In genomic region chr11:125441648-125442410, GRCh38 we compare ENCODE assay signal across 22 cellular contexts. TPM values are rescaled to one million over a fixed set of nuclear protein-coding genes. Genes with fewer than 3 reads are reported as not detected.
DNase-seq lines count a peak whose midpoint lies in the region; ATAC-seq, FAIRE-seq and TF ChIP-seq lines count a peak whose summit lies in the region.
"Had no signal": no experiment of that assay in that cellular context is flagged by ENCODE, and none has a peak within 500 bp of the region (broad histone marks: within the 10 kb centered on the region; RNA-seq: fewer than 3 reads in every experiment).

No MANE protein-coding gene starts in this region.

- peak; percentile 79 for ATAC-seq in K562
- ATAC-seq in effector memory CD8-positive, alpha-beta T cell (replicated peaks), result no peak
- ATAC-seq in Right ventricle myocardium superior (ENCODE audit: poor library complexity), result no peak
- ATAC-seq in GM21529 (IDR thresholded peaks at IDR 0.05; ENCODE audit: unreplicated experiment), result no peak
- ATAC-seq: activated CD8-positive, alpha-beta T cell treated with anti-CD3 and anti-CD28 coated beads, Interleukin-2, amount 10 ng/mL, durations not matched to agents 7 days and 5 days; activated naive CD4-positive, alpha-beta T cell treated with anti-CD3 and anti-CD28 coated beads, Interleukin-2, amount 50 U/mL, for 72 hours; esophagus mucosa; right cardiac atrium; stimulated activated memory B cell treated with anti-CD40 and anti-IgM and Interleukin-4, amounts not matched to agents 10 μg/mL and 1 μg/mL and 100 μg/mL, for 72 hours had no signal

- POLR2A ChIA-PET in K562 (lab: Yijun Ruan, JAX), result no interaction called here

- DNase-seq in NCI-H1105 treated with DMSO at 0.1 percent for 48 hours (lab: John Stamatoyannopoulos, UW) (peak; percentile 44), NCI-H1105 (lab: John Stamatoyannopoulos, UW) (no peak), K562 (ENCODE audit: extremely low read depth in 1 of 4, low spot score in 3 of 4) (peak in 1 of 4 experiments; percentile 32), iPS-NIHi11 (ENCODE audit: low spot score) (peak; percentile 66), superior temporal gyrus (ENCODE audit: extremely low spot score) (peak; percentile 91), Right ventricle myocardium superior (no peak)
- no peak for DNase-seq in effector memory CD8-positive, alpha-beta T cell
- DNase-seq: 8988T; activated CD8-positive, alpha-beta T cell treated with anti-CD3 and anti-CD28 coated beads, Interleukin-2, amount 10 ng/mL, durations not matched to agents 7 days and 5 days; activated T-cell treated with anti-CD3 and anti-CD28 coated beads, Interleukin-2, amount 50 U/mL, for 48 hours; KBM-7; NCI-H2081; NCI-H524; right cardiac atrium; SHP77; trophoblast cell had no signal

- no peaks in the 10 kb centered on the region for H3K36me3 ChIP-seq in K562 (ENCODE audit: control insufficient read depth, insufficient read depth, low read length)

- peak overlapping the region; percentile 73 for H2AFZ ChIP-seq in K562 (ENCODE audit: low read depth, low read length)

- intact Hi-C loops in K562 (cut with micrococcal nuclease), result no loop called here
- intact Hi-C loops in Right ventricle myocardium superior (cut with DNase I), result no loop called here

- H3K27ac ChIP-seq in K562 (ENCODE audit: extremely low read depth, low read depth, low read length), result no peak overlapping the region
- H3K27ac ChIP-seq: BLaER1 treated with 17β-estradiol and CSF1 and Interleukin-3, amounts not matched to agents 10 nM and 100 nM; VCaP had no signal

- H3K27me3 ChIP-seq in K562 (ENCODE audit: control insufficient read depth in 2 of 2, insufficient read depth in 2 of 2, low read length in 2 of 2), result 0 out of 5 replicates have a peak, but pooled peaks cover 0 to 5% of the 10 kb centered on the region in 2 experiments
- H3K27me3 ChIP-seq: BLaER1 treated with 17β-estradiol and CSF1 and Interleukin-3, amounts not matched to agents 10 nM and 100 nM had no signal

- peaks cover 20 to 23% of the 10 kb centered on the region in 2 experiments for H3K4me1 ChIP-seq in K562 (replicated peaks in 1 of 2; ENCODE audit: control insufficient read depth in 2 of 2, insufficient read depth in 2 of 2, low read length in 2 of 2)

- H3K4me2 ChIP-seq in K562 (ENCODE audit: insufficient read depth, low read length), result peak overlapping the region; percentile 65
- H3K4me2 ChIP-seq: BLaER1 treated with 17β-estradiol and CSF1 and Interleukin-3, amounts not matched to agents 10 nM and 100 nM had no signal

- H3K4me1 Mint-ChIP-seq in effector memory CD8-positive, alpha-beta T cell (ENCODE audit: low read depth in 2 of 2), result no peaks in the 10 kb centered on the region

- no peak for TF ChIP-seq CTCF in K562 (IDR thresholded peaks at IDR 0.05 in 2 of 3, conservative IDR thresholded peaks at IDR 0.05 in 1 of 3; ENCODE audit: insufficient read depth in 2 of 3, low read depth in 1 of 3, low read length in 3 of 3)

- no peak overlapping the region for H3K4me3 Mint-ChIP-seq in effector memory CD8-positive, alpha-beta T cell
- H3K4me3 Mint-ChIP-seq: activated CD8-positive, alpha-beta T cell treated with anti-CD3 and anti-CD28 coated beads, Interleukin-2, amount 10 ng/mL, durations not matched to agents 7 days and 5 days; stimulated activated memory B cell treated with anti-CD40 and anti-IgM and Interleukin-4, amounts not matched to agents 10 μg/mL and 1 μg/mL and 100 μg/mL, for 72 hours had no signal

- no peaks in the 10 kb centered on the region for H3K9me1 ChIP-seq in K562 (ENCODE audit: control insufficient read depth, insufficient read depth, low read length)

- TF ChIP-seq POLR2A in K562 (conservative IDR thresholded peaks at IDR 0.05), result no peak

- TF ChIP-seq RAD21 in K562 (CRISPR knock-in tag; conservative IDR thresholded peaks at IDR 0.05 in 1 of 2, IDR thresholded peaks at IDR 0.05 in 1 of 2), result no peak

- H3K79me2 ChIP-seq in K562 (ENCODE audit: control insufficient read depth, insufficient read depth, low read length), result no peaks in the 10 kb centered on the region

- no peak overlapping the region for H3K27ac Mint-ChIP-seq in effector memory CD8-positive, alpha-beta T cell
- H3K27ac Mint-ChIP-seq: activated CD8-positive, alpha-beta T cell treated with anti-CD3 and anti-CD28 coated beads, Interleukin-2, amount 10 ng/mL, durations not matched to agents 7 days and 5 days; stimulated activated memory B cell treated with anti-CD40 and anti-IgM and Interleukin-4, amounts not matched to agents 10 μg/mL and 1 μg/mL and 100 μg/mL, for 72 hours had no signal

- no peaks in the 10 kb centered on the region for H4K20me1 ChIP-seq in K562 (replicated peaks; ENCODE audit: control insufficient read depth, insufficient read depth, low read length)

- H3K9me3 ChIP-seq in K562 (replicated peaks; ENCODE audit: control insufficient read depth, insufficient read depth, low read depth, low read length), result no peaks in the 10 kb centered on the region
- H3K9me3 ChIP-seq: BLaER1 treated with 17β-estradiol and CSF1 and Interleukin-3, amounts not matched to agents 10 nM and 100 nM had no signal

- peak; percentile 76 for FAIRE-seq in K562 (lab: Jason Lieb, UNC)

- no TSS peak for BruUV-seq in K562 (replicated peaks; lab: Mats Ljungman, UMichigan)

- H3K36me3 Mint-ChIP-seq in effector memory CD8-positive, alpha-beta T cell (ENCODE audit: insufficient read depth), result no peaks in the 10 kb centered on the region
- H3K36me3 Mint-ChIP-seq: activated naive CD4-positive, alpha-beta T cell treated with anti-CD3 and anti-CD28 coated beads, Interleukin-2, amount 50 U/mL, for 72 hours; stimulated activated memory B cell treated with anti-CD40 and anti-IgM and Interleukin-4, amounts not matched to agents 10 μg/mL and 1 μg/mL and 100 μg/mL, for 72 hours had no signal

- WGBS in K562 (ENCODE audit: insufficient coverage, low coverage, missing lambda C conversion rate), result 28% methylated on average over 11 of the region's 11 CpGs

- peaks cover 54 to 57% of the 10 kb centered on the region in 2 donors for H3K27me3 Mint-ChIP-seq in effector memory CD8-positive, alpha-beta T cell

- in situ Hi-C loops in K562 (cut with MboI), result no loop called here

- H3K4me3 ChIP-seq in K562, result no peak overlapping the region
- H3K4me3 ChIP-seq: BLaER1 treated with 17β-estradiol and CSF1 and Interleukin-3, amounts not matched to agents 10 nM and 100 nM had no signal

- CTCF ChIA-PET in K562 (lab: Yijun Ruan, JAX; ENCODE audit: low intra/inter-chr PET ratio), result no interaction called here

- H3K9ac ChIP-seq in K562 (ENCODE audit: insufficient read depth in 1 of 2, low read depth in 2 of 2, low read length in 2 of 2), result no peak overlapping the region
- H3K9ac ChIP-seq: BLaER1 treated with 17β-estradiol and CSF1 and Interleukin-3, amounts not matched to agents 10 nM and 100 nM had no signal

- TF ChIP-seq EP300 in K562 (IDR thresholded peaks at IDR 0.05; ENCODE audit: low read length), result no peak

- H3K9me3 Mint-ChIP-seq in effector memory CD8-positive, alpha-beta T cell, result no peaks in the 10 kb centered on the region
- H3K9me3 Mint-ChIP-seq: activated naive CD4-positive, alpha-beta T cell treated with anti-CD3 and anti-CD28 coated beads, Interleukin-2, amount 50 U/mL, for 72 hours; stimulated activated memory B cell treated with anti-CD40 and anti-IgM and Interleukin-4, amounts not matched to agents 10 μg/mL and 1 μg/mL and 100 μg/mL, for 72 hours had no signal

TF ChIP-seq in K562, 482 proteins besides CTCF, POLR2A, EP300 and RAD21:
- TF ChIP-seq ZNF121 (CRISPR knock-in tag; conservative IDR thresholded peaks at IDR 0.05) (no peak), FOXK2 (conservative IDR thresholded peaks at IDR 0.05 in 1 of 2, IDR thresholded peaks at IDR 0.05 in 1 of 2; ENCODE audit: low read depth in 2 of 2) (0 out of 4 replicates have a peak, but pooled peaks have one; percentile 17 to 22)

RNA-seq across cellular contexts. Expression of gene FEZ1, which starts 54.2 kb away (rescaled TPM):
- total RNA-seq in K562 (2011; cell fraction: chromatin; rRNA removed; ENCODE audit: low replicate concordance), result 4.1 and 5.5 TPM in 2 replicates
- 1.3 and 1.6 TPM in 2 replicates for total RNA-seq in K562 (2011; cell fraction: nucleolus; rRNA removed)
- 5.9 and 6.2 TPM in 2 replicates for total RNA-seq in K562 (2011; cell fraction: nucleoplasm; rRNA removed)
- total RNA-seq in K562 (2014; rRNA removed) (6.7 and 10.0 TPM in 2 replicates), K562 (2014; rRNA removed; fragmentation: Illumina TruSeq; extraction: Trizol) (7.5 and 8.5 TPM in 2 replicates), K562 (2015; rRNA removed; fragmentation: Illumina TruSeq; extraction: Trizol) (8.1 and 8.8 TPM in 2 replicates), K562 (2021) (7.9 and 8.2 TPM in 2 replicates), Right ventricle myocardium superior (41.9 TPM)
- polyA plus RNA-seq in K562 (2011; rRNA removed) (10.6 and 13.0 TPM in 2 replicates), K562 (2014; fragmentation: Illumina TruSeq; extraction: Trizol) (9.2 and 11.2 TPM in 2 replicates), K562 (2014; fragmentation: Nextera tagmentation; extraction: Ambion mirVana) (1 to 10 TPM; 4.6 to 5.1 TPM), K562 (2014; rRNA removed) (6.6 and 9.2 TPM in 2 replicates)
- 7.9 and 11.9 TPM in 2 replicates for polyA plus RNA-seq in K562 (2011; cell fraction: cytosol; rRNA removed)
- polyA plus RNA-seq in K562 (2011; cell fraction: nucleus; rRNA removed), result 4.2 and 9.9 TPM in 2 replicates
- 11.3 and 11.6 TPM in 2 replicates for polyA plus RNA-seq in K562 (2012)
- polyA minus RNA-seq in K562 (2011; rRNA and poly(A)+ RNA removed), result 7.7 and 14.4 TPM in 2 replicates
- polyA minus RNA-seq in K562 (2011; cell fraction: cytosol; rRNA and poly(A)+ RNA removed), result 4.2 and 6.9 TPM in 2 replicates
- polyA minus RNA-seq in K562 (2011; cell fraction: nucleus; rRNA and poly(A)+ RNA removed), result 0.94 and 4.2 TPM in 2 replicates

Comparison
In these comparisons a context has a peak if more than half of its experiments do, and no peak if none do; other contexts are left out.
1. DNase-seq: peak in NCI-H1105 treated with DMSO at 0.1 percent for 48 hours (single experiment), iPS-NIHi11 (single experiment) and superior temporal gyrus (single experiment); none in NCI-H1105 (single experiment), effector memory CD8-positive, alpha-beta T cell (0 of 3) and Right ventricle myocardium superior (single experiment).